8 cellular contexts compared by ENCODE assay signal in genomic region chr6:12012566-12013367, GRCh38. TPM values are rescaled to one million over a fixed set of nuclear protein-coding genes. Genes with fewer than 3 reads are reported as not detected.
A peak's percentile ranks its signal among the peaks of the same experiment; 100 is the strongest.
DNase-seq lines count a peak whose midpoint lies in the region; ATAC-seq and TF ChIP-seq lines count a peak whose summit lies in the region.

No MANE protein-coding gene starts in this region.

- DNase-seq in DMS114 treated with DMSO at 0.1 percent for 48 hours (lab: John Stamatoyannopoulos, UW; ENCODE audit: unreplicated experiment) (peak; percentile 78), fibroblast of pulmonary artery (ENCODE audit: low read depth) (peak; percentile 94)
- DNase-seq in activated effector memory CD4-positive, alpha-beta T cell treated with Interleukin-2 at 50 U/mL for 16 hours = peak; percentile 51
- DNase-seq in natural killer cell treated with Interleukin-12 subunit alpha and Interleukin-12 subunit beta and Interleukin-15 and Interleukin-18, amount 100 ng/mL, for 72 hours (ENCODE audit: low spot score) = peak; percentile 85
- peak; percentile 77 for DNase-seq in stimulated activated naive CD8-positive, alpha-beta T cell treated with anti-CD3 and anti-CD28 coated beads, Interleukin-15, Interleukin-2, amounts not matched to agents 100 U/mL and 50 U/mL, for 24 hours

- peaks cover 30% of the 10 kb centered on the region for H3K36me3 ChIP-seq in HUES48 (ENCODE audit: control insufficient read depth, insufficient read depth, low read length)

- H3K27ac ChIP-seq in HUES48 (ENCODE audit: low read depth, low read length) = peak overlapping the region; percentile 97

- peak overlapping the region; percentile 90 to 94 for H3K27ac Mint-ChIP-seq in natural killer cell treated with Interleukin-12 subunit alpha and Interleukin-12 subunit beta and Interleukin-15 and Interleukin-18, amount 100 ng/mL, for 72 hours

- no peaks in the 10 kb centered on the region for H3K27me3 Mint-ChIP-seq in natural killer cell treated with Interleukin-12 subunit alpha and Interleukin-12 subunit beta and Interleukin-15 and Interleukin-18, amount 100 ng/mL, for 72 hours

- no peak for ATAC-seq in natural killer cell treated with Interleukin-12 subunit alpha and Interleukin-12 subunit beta and Interleukin-15 and Interleukin-18, amount 100 ng/mL, for 72 hours
- peak; percentile 12 for ATAC-seq in stimulated activated naive CD8-positive, alpha-beta T cell treated with anti-CD3 and anti-CD28 coated beads, Interleukin-15, Interleukin-2, amounts not matched to agents 100 U/mL and 50 U/mL, for 24 hours
- no peak for ATAC-seq in GM19452 (IDR thresholded peaks at IDR 0.05; ENCODE audit: unreplicated experiment)

- no peaks in the 10 kb centered on the region for H3K9me3 Mint-ChIP-seq in natural killer cell treated with Interleukin-12 subunit alpha and Interleukin-12 subunit beta and Interleukin-15 and Interleukin-18, amount 100 ng/mL, for 72 hours

- peaks cover 20% of the 10 kb centered on the region for H3K36me3 Mint-ChIP-seq in natural killer cell treated with Interleukin-12 subunit alpha and Interleukin-12 subunit beta and Interleukin-15 and Interleukin-18, amount 100 ng/mL, for 72 hours

- no peak for TF ChIP-seq CTCF in fibroblast of pulmonary artery (IDR thresholded peaks at IDR 0.05; ENCODE audit: low read length, missing control alignments)

- peaks cover 36% of the 10 kb centered on the region in 2 donors for H3K4me1 Mint-ChIP-seq in natural killer cell treated with Interleukin-12 subunit alpha and Interleukin-12 subunit beta and Interleukin-15 and Interleukin-18, amount 100 ng/mL, for 72 hours (ENCODE audit: low read depth in 2 of 2)

- H3K9ac ChIP-seq in HUES48 (ENCODE audit: low read depth, low read length) = peak overlapping the region; percentile 73

- H3K4me1 ChIP-seq in HUES48 (ENCODE audit: control insufficient read depth, insufficient read depth, low read length) = peaks cover 34% of the 10 kb centered on the region

- H3K27me3 ChIP-seq in HUES48 (ENCODE audit: control insufficient read depth, insufficient read depth, low read length) = peaks cover 10% of the 10 kb centered on the region; the same call in 1 of the 2 replicates

- H3K4me3 Mint-ChIP-seq in natural killer cell treated with Interleukin-12 subunit alpha and Interleukin-12 subunit beta and Interleukin-15 and Interleukin-18, amount 100 ng/mL, for 72 hours = peak overlapping the region; percentile 98

- H3K4me3 ChIP-seq in HUES48 (ENCODE audit: low read depth, low read length) (peak overlapping the region; percentile 65), fibroblast of pulmonary artery (replicated peaks; ENCODE audit: low read depth, low read length) (peak overlapping the region; percentile 87)

- H3K9me3 ChIP-seq in HUES48 (ENCODE audit: control insufficient read depth, insufficient read depth, low read length) = no peaks in the 10 kb centered on the region

TF ChIP-seq in PFSK-1, 5 proteins besides CTCF, POLR2A, EP300 and RAD21:
- TF ChIP-seq TAF1 (IDR thresholded peaks at IDR 0.05; ENCODE audit: borderline replicate concordance, insufficient read depth, low read length) (peak; percentile 76; the same call in 1 of the 2 replicates), POLR2AphosphoS5 (IDR thresholded peaks at IDR 0.05; ENCODE audit: low read depth, low read length) (peak; percentile 92), SIN3A (IDR thresholded peaks at IDR 0.05; ENCODE audit: borderline replicate concordance, insufficient read depth, low read length) (no peak), REST (IDR thresholded peaks at IDR 0.05; ENCODE audit: insufficient read depth in 1 of 2, low read depth in 2 of 2, low read length in 2 of 2) (no peak), FOXP2 (optimal IDR thresholded peaks at IDR 0.05; ENCODE audit: borderline replicate concordance, extremely low read depth, extremely low read length, insufficient read depth) (no peak)

RNA-seq across cellular contexts. Expression of gene HIVEP1, which starts 0.7 kb away (rescaled TPM):
- 18.6 TPM for polyA plus RNA-seq in PFSK-1 (2012; ENCODE audit: insufficient read length, low read depth)
- total RNA-seq in natural killer cell treated with Interleukin-12 subunit alpha and Interleukin-12 subunit beta and Interleukin-15 and Interleukin-18, amount 100 ng/mL, for 72 hours = 10 to 100 TPM; 28.3 to 39.4 TPM
